ENCODE assay signal across 8 cellular contexts in the genomic region with DNA sequence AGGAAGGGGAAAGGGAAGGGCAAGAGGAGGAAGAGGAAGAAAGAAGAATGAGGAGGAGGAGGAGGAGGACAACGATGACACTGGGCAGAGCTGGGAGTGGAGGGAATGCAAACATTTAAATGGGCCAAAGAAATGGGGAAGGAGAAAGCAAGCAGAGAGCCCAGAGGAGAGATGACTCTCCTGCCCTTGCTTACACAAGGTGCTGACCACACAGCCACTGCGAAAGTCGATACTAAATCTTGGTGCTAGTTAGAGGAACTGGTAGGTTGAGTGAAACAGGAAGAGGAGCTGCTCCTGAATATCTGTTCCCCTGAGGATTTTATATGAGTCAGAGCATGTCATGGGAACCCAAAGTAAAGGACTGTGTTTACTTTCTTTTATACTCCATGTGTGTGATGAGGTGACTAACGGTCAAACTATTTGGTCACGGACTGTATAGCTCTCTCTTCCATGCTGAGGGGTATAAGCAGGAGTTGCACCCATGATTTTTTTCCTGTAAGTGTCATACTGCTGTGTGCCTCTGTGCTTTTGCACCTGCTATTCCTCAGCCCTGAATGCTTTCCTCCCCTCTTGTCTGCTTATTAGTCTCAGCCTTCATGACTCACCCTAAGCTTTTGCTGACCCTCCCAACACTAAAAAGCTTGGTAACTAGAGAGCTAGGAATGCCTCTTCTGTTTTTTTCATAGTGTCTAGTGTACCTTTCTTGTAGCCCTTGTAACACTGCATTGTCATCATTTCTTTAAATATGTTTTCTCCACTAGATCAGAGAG. TPM values are rescaled to one million over a fixed set of nuclear protein-coding genes. Genes with fewer than 3 reads are reported as not detected.
DNase-seq lines count a peak whose midpoint lies in the region; ATAC-seq and TF ChIP-seq lines count a peak whose summit lies in the region.

No MANE protein-coding gene starts in this region.

- no peak for TF ChIP-seq POLR2A in right lobe of liver (IDR thresholded peaks at IDR 0.05)

- H3K27ac ChIP-seq in right lobe of liver = no peak overlapping the region

- no peaks in the 10 kb centered on the region for H3K36me3 ChIP-seq in right lobe of liver

- H3K27me3 ChIP-seq in right lobe of liver = no peaks in the 10 kb centered on the region

- DNase-seq in AG09319 (ENCODE audit: extremely low read depth, low read depth) (peak; percentile 75), NCI-H146 (lab: John Stamatoyannopoulos, UW) (peak; percentile 47), amniotic epithelial cell (ENCODE audit: low read depth) (peak; percentile 89), right lobe of liver (no peak), glutamatergic neuron (no peak)
- DNase-seq in activated T-cell treated with anti-CD3 and anti-CD28 coated beads, Interleukin-2, amount 50 U/mL, for 48 hours = no peak

- H3K4me3 ChIP-seq in right lobe of liver = no peak overlapping the region

- peaks cover 2% of the 10 kb centered on the region for H3K27me3 Mint-ChIP-seq in glutamatergic neuron (ENCODE audit: unreplicated experiment)

- H3K4me1 Mint-ChIP-seq in glutamatergic neuron (ENCODE audit: low read depth, unreplicated experiment) = no peaks in the 10 kb centered on the region

- no peak overlapping the region for H3K4me3 Mint-ChIP-seq in glutamatergic neuron (ENCODE audit: unreplicated experiment)

- intact Hi-C loops in right lobe of liver (cut with DNase I) = no loop called here

- no peaks in the 10 kb centered on the region for H3K4me1 ChIP-seq in right lobe of liver

- H3K9me3 ChIP-seq in right lobe of liver = no peaks in the 10 kb centered on the region

- WGBS in right lobe of liver (ENCODE audit: insufficient coverage, low coverage, low lambda C conversion rate, missing lambda C conversion rate) = 21% methylated on average over 5 of the region's 5 CpGs

- H3K27ac Mint-ChIP-seq in glutamatergic neuron (ENCODE audit: unreplicated experiment) = no peak overlapping the region

- no peak for TF ChIP-seq CTCF in AG09319 (IDR thresholded peaks at IDR 0.05; ENCODE audit: low read depth, low read length)
- TF ChIP-seq CTCF in right lobe of liver (IDR thresholded peaks at IDR 0.05) = no peak
- no peak for TF ChIP-seq CTCF in glutamatergic neuron (IDR thresholded peaks at IDR 0.05; ENCODE audit: partially characterized antibody, unreplicated experiment)

- H3K9me3 Mint-ChIP-seq in glutamatergic neuron (ENCODE audit: unreplicated experiment) = no peaks in the 10 kb centered on the region

- H3K36me3 Mint-ChIP-seq in glutamatergic neuron (ENCODE audit: unreplicated experiment) = no peaks in the 10 kb centered on the region

- peak; percentile 97 for ATAC-seq in GM18511 (IDR thresholded peaks at IDR 0.05; ENCODE audit: unreplicated experiment)
- ATAC-seq in HG02885 (IDR thresholded peaks at IDR 0.05; ENCODE audit: poor library complexity, unreplicated experiment) = peak; percentile 90
- ATAC-seq in right lobe of liver = peak; percentile 61 to 91 (median 72)

RNA-seq across cellular contexts. Expression of gene PAQR8, which starts 9.5 kb away (rescaled TPM):
- total RNA-seq in right lobe of liver = 1 to 10 TPM in 3 of 6 experiments, under 1 TPM in 3; 0.29 to 1.5 (median 0.77) TPM
- 2.7 TPM for total RNA-seq in glutamatergic neuron (ENCODE audit: unreplicated experiment)

Comparison
In these comparisons a context has a peak if more than half of its experiments do, and no peak if none do; other contexts are left out.
1. DNase-seq: peak in AG09319 (single experiment), NCI-H146 (single experiment) and amniotic epithelial cell (single experiment); none in right lobe of liver (0 of 3), glutamatergic neuron (single experiment) and activated T-cell treated with anti-CD3 and anti-CD28 coated beads, Interleukin-2, amount 50 U/mL, for 48 hours (0 of 2).
2. Peak in every context shown above with its lines, with median percentiles within 50 percentile points of each other: ATAC-seq.